27 cellular contexts compared by ENCODE assay signal in genomic region chr10:30990351-30990750, GRCh38.
"Had no signal": no experiment of that assay in that cellular context is flagged by ENCODE, and none has a peak within 500 bp of the region (broad histone marks: within the 10 kb centered on the region; RNA-seq: fewer than 3 reads in every experiment).

No MANE protein-coding gene starts in this region.

- H3K4me3 ChIP-seq: lower lobe of right lung, psoas muscle, right atrium auricular region, right lobe of liver, smooth muscle cell, testis, thyroid gland, transverse colon, upper lobe of left lung, vagina had no signal

- H3K27ac Mint-ChIP-seq: naive thymus-derived CD8-positive, alpha-beta T cell; stimulated activated memory B cell treated with anti-CD40 and anti-IgM and Interleukin-4, amounts not matched to agents 10 μg/mL and 1 μg/mL and 100 μg/mL, for 72 hours; stimulated activated naive CD8-positive, alpha-beta T cell treated with anti-CD3 and anti-CD28 coated beads, Interleukin-15, amount 100 ng/mL, for 72 hours had no signal

- H3K9me3 ChIP-seq: right lobe of liver, testis, thyroid gland, vagina had no signal

- H3K27me3 Mint-ChIP-seq: naive thymus-derived CD8-positive, alpha-beta T cell; stimulated activated memory B cell treated with anti-CD40 and anti-IgM and Interleukin-4, amounts not matched to agents 10 μg/mL and 1 μg/mL and 100 μg/mL, for 72 hours; stimulated activated naive CD8-positive, alpha-beta T cell treated with anti-CD3 and anti-CD28 coated beads, Interleukin-15, amount 100 ng/mL, for 72 hours had no signal

- DNase-seq: hypothalamus; islet precursor cell; left ventricle myocardium superior; lower lobe of right lung; mammary epithelial cell; mesenchymal stem cell; naive thymus-derived CD8-positive, alpha-beta T cell; occipital lobe; psoas muscle; right lobe of liver; stimulated activated CD4-positive, alpha-beta T cell treated with anti-CD3 and anti-CD28 coated beads, Interleukin-1b, Interleukin-23, amount 100 ng/mL, for 48 hours; stimulated activated CD4-positive, alpha-beta T cell treated with anti-CD3 and anti-CD28 coated beads, Interleukin-2, amount 100 ng/mL, for 48 hours; stimulated activated CD4-positive, alpha-beta T cell treated with anti-CD3 and anti-CD28 coated beads, Interleukin-4, amount 100 ng/mL, for 4 hours; stimulated activated CD8-positive, alpha-beta memory T cell treated with anti-CD3 and anti-CD28 coated beads, Interleukin-4, amount 100 ng/mL, for 48 hours; stimulated activated naive CD4-positive, alpha-beta T cell treated with Interleukin-2 at 50 U/mL for 16 hours; stimulated activated naive CD8-positive, alpha-beta T cell treated with anti-CD3 and anti-CD28 coated beads, Interleukin-15, amount 100 ng/mL, for 72 hours; testis; thyroid gland; transverse colon; upper lobe of left lung had no signal

- H3K27me3 ChIP-seq: right atrium auricular region, right lobe of liver, testis, thyroid gland, transverse colon, upper lobe of left lung, vagina had no signal

- H3K4me1 ChIP-seq: parathyroid adenoma had no signal

- H3K36me3 ChIP-seq: lower lobe of right lung, right atrium auricular region, right lobe of liver, thyroid gland, transverse colon, upper lobe of left lung, vagina had no signal

- H3K4me3 Mint-ChIP-seq: naive thymus-derived CD8-positive, alpha-beta T cell; nephron; neural crest cell; stimulated activated memory B cell treated with anti-CD40 and anti-IgM and Interleukin-4, amounts not matched to agents 10 μg/mL and 1 μg/mL and 100 μg/mL, for 72 hours; stimulated activated naive CD8-positive, alpha-beta T cell treated with anti-CD3 and anti-CD28 coated beads, Interleukin-15, amount 100 ng/mL, for 72 hours had no signal

- H3K4me1 Mint-ChIP-seq: neural crest cell; stimulated activated memory B cell treated with anti-CD40 and anti-IgM and Interleukin-4, amounts not matched to agents 10 μg/mL and 1 μg/mL and 100 μg/mL, for 72 hours had no signal

- H3K27ac ChIP-seq: lower lobe of right lung, parathyroid adenoma, psoas muscle, testis, transverse colon, vagina had no signal
